ENCODE assay signal across 1 cellular context in genomic region chr1:52369851-52370250, GRCh38. TPM values are rescaled to one million over a fixed set of nuclear protein-coding genes. Genes with fewer than 3 reads are reported as not detected.
"Had no signal": no experiment of that assay in that cellular context is flagged by ENCODE, and none has a peak within 500 bp of the region (broad histone marks: within the 10 kb centered on the region; RNA-seq: fewer than 3 reads in every experiment).

No MANE protein-coding gene starts in this region.

RNA-seq across cellular contexts. Expression of gene ORC1, which starts 34.4 kb away (rescaled TPM):
- total RNA-seq: ascending aorta had no signal
